Comparison of ENCODE assay signal across 12 cellular contexts in the genomic region with DNA sequence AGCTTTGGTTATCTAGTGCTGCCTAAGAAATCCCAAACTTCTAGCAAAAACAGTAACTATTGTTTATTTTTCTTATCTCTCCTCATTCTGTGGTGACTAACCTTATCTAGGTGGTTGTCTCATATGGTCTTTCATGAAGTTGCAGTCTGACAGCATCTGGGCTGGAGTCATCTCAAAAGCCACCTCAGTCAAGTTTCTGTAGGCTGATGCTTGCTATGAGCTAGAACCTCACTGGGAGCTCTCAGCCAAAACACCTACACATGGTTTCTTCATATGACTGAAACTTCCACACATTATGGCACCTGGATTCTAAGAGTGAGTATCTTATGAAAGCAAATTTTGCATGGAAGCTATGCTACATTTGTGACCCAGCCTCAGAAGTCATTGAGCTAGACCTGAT.
DNase-seq lines count a peak whose midpoint lies in the region; ATAC-seq and TF ChIP-seq lines count a peak whose summit lies in the region.
"Had no signal": no experiment of that assay in that cellular context is flagged by ENCODE, and none has a peak within 500 bp of the region (broad histone marks: within the 10 kb centered on the region; RNA-seq: fewer than 3 reads in every experiment).

No MANE protein-coding gene starts in this region.

- intact Hi-C loops in mucosa of descending colon (cut with DNase I, micrococcal nuclease), result no loop called here

- H3K9me3 ChIP-seq in endodermal cell (ENCODE audit: control insufficient read depth, low read length) (no peaks in the 10 kb centered on the region), mucosa of descending colon (no peaks in the 10 kb centered on the region)

- H3K4me3 ChIP-seq in endodermal cell (ENCODE audit: low read length) (peak overlapping the region; percentile 26), mucosa of descending colon (no peak overlapping the region)

- no peak overlapping the region for H3K9ac ChIP-seq in endodermal cell (ENCODE audit: extremely low read depth, low read length, poor library complexity, severe bottlenecking)

- H3K27ac ChIP-seq in endodermal cell (ENCODE audit: low read depth, low read length), result no peak overlapping the region

- H3K4me1 Mint-ChIP-seq in endodermal cell, result peaks cover 22% of the 10 kb centered on the region
- H3K4me1 Mint-ChIP-seq: CD8-positive, alpha-beta memory T cell; central memory CD8-positive, alpha-beta T cell; natural killer cell had no signal

- ATAC-seq in GM18867 (IDR thresholded peaks at IDR 0.05; ENCODE audit: unreplicated experiment) (peak; percentile 91), GM21390 (IDR thresholded peaks at IDR 0.05; ENCODE audit: unreplicated experiment) (peak; percentile 88), HG03045 (IDR thresholded peaks at IDR 0.05; ENCODE audit: unreplicated experiment) (peak; percentile 98), GM21786 (IDR thresholded peaks at IDR 0.05; ENCODE audit: unreplicated experiment) (no peak), mucosa of descending colon (no peak)
- ATAC-seq: natural killer cell had no signal

- H3K36me3 Mint-ChIP-seq in endodermal cell (ENCODE audit: low read depth), result no peaks in the 10 kb centered on the region
- H3K36me3 Mint-ChIP-seq: CD8-positive, alpha-beta memory T cell; natural killer cell had no signal

- H3K27me3 Mint-ChIP-seq in endodermal cell (ENCODE audit: insufficient read depth), result no peaks in the 10 kb centered on the region
- H3K27me3 Mint-ChIP-seq: CD8-positive, alpha-beta memory T cell; central memory CD8-positive, alpha-beta T cell had no signal

- no peak overlapping the region for H3K27ac Mint-ChIP-seq in endodermal cell
- H3K27ac Mint-ChIP-seq: CD8-positive, alpha-beta memory T cell; natural killer cell had no signal

- H3K27me3 ChIP-seq in endodermal cell (ENCODE audit: control insufficient read depth, insufficient read depth, low read length, poor library complexity, severe bottlenecking), result no peaks in the 10 kb centered on the region

- H3K4me1 ChIP-seq in endodermal cell (ENCODE audit: control insufficient read depth, insufficient read depth, low read length) (peaks cover 5% of the 10 kb centered on the region), mucosa of descending colon (ENCODE audit: low read depth) (no peaks in the 10 kb centered on the region)

- DNase-seq in endodermal cell (no peak), mucosa of descending colon (no peak), SIG-M5 treated with dmso at 0.1 percent for 504 hours (lab: John Stamatoyannopoulos, UW; ENCODE audit: unreplicated experiment) (no peak)
- no peak for DNase-seq in stimulated activated naive CD4-positive, alpha-beta T cell (lab: John Stamatoyannopoulos, UW)
- DNase-seq: CD8-positive, alpha-beta memory T cell; kidney; natural killer cell had no signal

- H3K4me3 Mint-ChIP-seq in endodermal cell, result no peak overlapping the region
- H3K4me3 Mint-ChIP-seq: CD8-positive, alpha-beta memory T cell; central memory CD8-positive, alpha-beta T cell; natural killer cell had no signal

- H3K36me3 ChIP-seq in endodermal cell (ENCODE audit: control insufficient read depth, insufficient read depth, low read length) (no peaks in the 10 kb centered on the region), mucosa of descending colon (ENCODE audit: low read depth) (no peaks in the 10 kb centered on the region)

- H3K9me3 Mint-ChIP-seq in endodermal cell, result no peaks in the 10 kb centered on the region

- TF ChIP-seq CTCF in endodermal cell (conservative IDR thresholded peaks at IDR 0.05) (no peak), mucosa of descending colon (IDR thresholded peaks at IDR 0.05) (no peak)

Comparison
In these comparisons a context has a peak if more than half of its experiments do, and no peak if none do; other contexts are left out.
1. ATAC-seq: peak in GM18867 (single experiment), GM21390 (single experiment) and HG03045 (single experiment); none in GM21786 (single experiment) and mucosa of descending colon (single experiment).